26 cellular contexts compared by ENCODE assay signal in genomic region chr2:26366957-26367356, GRCh38. TPM values are rescaled to one million over a fixed set of nuclear protein-coding genes. Genes with fewer than 3 reads are reported as not detected.
DNase-seq lines count a peak whose midpoint lies in the region; ATAC-seq, FAIRE-seq and TF ChIP-seq lines count a peak whose summit lies in the region.
"Had no signal": no experiment of that assay in that cellular context is flagged by ENCODE, and none has a peak within 500 bp of the region (broad histone marks: within the 10 kb centered on the region; RNA-seq: fewer than 3 reads in every experiment).

No MANE protein-coding gene starts in this region.

- H3K9me3 ChIP-seq in SK-N-SH: no peaks in the 10 kb centered on the region
- H3K9me3 ChIP-seq in A549: no peaks in the 10 kb centered on the region
- H3K9me3 ChIP-seq: BE2C, Caco-2 had no signal

- H3K36me3 ChIP-seq in SK-N-SH (replicated peaks in 1 of 2; ENCODE audit: control insufficient read depth in 1 of 2, insufficient read depth in 2 of 2, low read length in 1 of 2): peaks cover 23 to 40% of the 10 kb centered on the region in 2 experiments

- peaks cover 11% of the 10 kb centered on the region for H3K36me3 Mint-ChIP-seq in neural crest cell (ENCODE audit: low read depth)

- H3K4me1 Mint-ChIP-seq in neural crest cell: peaks cover 15% of the 10 kb centered on the region
- H3K4me1 Mint-ChIP-seq: CD14-positive monocyte had no signal

- H3K4me1 ChIP-seq in SK-N-SH (ENCODE audit: control insufficient read depth in 1 of 2, insufficient read depth in 2 of 2, low read depth in 1 of 2, low read length in 1 of 2) (peaks cover 0 to 28% of the 10 kb centered on the region in 2 experiments; a peak in 2 of 4 replicates), A549 (peaks cover 8% of the 10 kb centered on the region; the same call in 2 of the 3 replicates)

- WGBS in SK-N-SH (ENCODE audit: low lambda C conversion rate): 96% methylated on average over 5 of the region's 5 CpGs
- 89% methylated on average over 5 of the region's 5 CpGs for WGBS in A549 (ENCODE audit: missing lambda C conversion rate)

- no peaks in the 10 kb centered on the region for H3K9me3 Mint-ChIP-seq in neural crest cell
- H3K9me3 Mint-ChIP-seq: CD4-positive, alpha-beta memory T cell; CD8-positive, alpha-beta memory T cell had no signal

- CTCF ChIA-PET in SK-N-SH (lab: Yijun Ruan, JAX) (interaction anchor here (0.7 to 1.2 kb wide), 4 partner anchors 28 to 95 kb away, joined by 3 read pairs; no protein-coding TSS in a partner anchor), A549 (lab: Yijun Ruan, JAX) (interaction anchor here (1.1 to 1.9 kb wide), 2 partner anchors 157 to 211 kb away, joined by 3 to 7 read pairs; no protein-coding TSS in a partner anchor)

- peak; percentile 59 for FAIRE-seq in A549 (lab: Jason Lieb, UNC)
- FAIRE-seq: D721Med, GM12892, GM18507 had no signal

- TF ChIP-seq EP300 in SK-N-SH (IDR thresholded peaks at IDR 0.05; ENCODE audit: borderline replicate concordance in 1 of 2, low read depth in 1 of 2, low read length in 1 of 2) (no peak), A549 (IDR thresholded peaks at IDR 0.05) (no peak)

- no peak for TF ChIP-seq POLR2A in A549 (IDR thresholded peaks at IDR 0.05; ENCODE audit: low read length)

- H3F3A ChIP-seq in SK-N-SH (replicated peaks; ENCODE audit: insufficient read depth): no peaks in the 10 kb centered on the region

- H3K4me3 Mint-ChIP-seq in neural crest cell: no peak overlapping the region
- H3K4me3 Mint-ChIP-seq: CD14-positive monocyte; CD4-positive, alpha-beta memory T cell; CD4-positive, CD25-positive, alpha-beta regulatory T cell; CD8-positive, alpha-beta memory T cell had no signal

- peak overlapping the region; percentile 20 for H3K27ac Mint-ChIP-seq in neural crest cell (ENCODE audit: unreplicated experiment)
- H3K27ac Mint-ChIP-seq: CD14-positive monocyte; CD4-positive, alpha-beta memory T cell; CD4-positive, CD25-positive, alpha-beta regulatory T cell had no signal

- H3K4me3 ChIP-seq in SK-N-SH (ENCODE audit: low read depth in 2 of 2, low read length in 1 of 2): no peak overlapping the region
- no peak overlapping the region for H3K4me3 ChIP-seq in A549
- H3K4me3 ChIP-seq: BLaER1 had no signal

- H3K4me2 ChIP-seq in SK-N-SH (no peak overlapping the region), A549 (no peak overlapping the region)
- H3K4me2 ChIP-seq: BLaER1 had no signal

- TF ChIP-seq RAD21 in SK-N-SH (IDR thresholded peaks at IDR 0.05; ENCODE audit: low read length): no peak
- no peak for TF ChIP-seq RAD21 in A549 (conservative IDR thresholded peaks at IDR 0.05 in 1 of 2, IDR thresholded peaks at IDR 0.05 in 1 of 2)

- no peaks in the 10 kb centered on the region for H3K27me3 ChIP-seq in SK-N-SH (ENCODE audit: insufficient read depth)
- H3K27me3 ChIP-seq: BE2C, BLaER1 had no signal

- no peaks in the 10 kb centered on the region for H3K9me2 ChIP-seq in SK-N-SH

- H3K27me3 Mint-ChIP-seq in neural crest cell (ENCODE audit: low read depth): no peaks in the 10 kb centered on the region
- H3K27me3 Mint-ChIP-seq: CD4-positive, alpha-beta memory T cell; CD4-positive, CD25-positive, alpha-beta regulatory T cell; CD8-positive, alpha-beta memory T cell had no signal

- peaks cover 18% of the 10 kb centered on the region for H3K79me2 ChIP-seq in SK-N-SH (ENCODE audit: insufficient read depth)

- peaks cover 28% of the 10 kb centered on the region for H4K20me1 ChIP-seq in SK-N-SH (ENCODE audit: insufficient read depth)

- intact Hi-C loops in left colon (cut with DNase I, micrococcal nuclease): no loop called here

- H3K27ac ChIP-seq in SK-N-SH (ENCODE audit: low read depth in 2 of 2, low read length in 1 of 2) (no peak overlapping the region; a peak in 1 of 4 replicates), A549 (no peak overlapping the region), VCaP (peak overlapping the region; percentile 68)
- H3K27ac ChIP-seq: 22Rv1, BLaER1 had no signal

- POLR2A ChIA-PET in SK-N-SH (lab: Yijun Ruan, JAX) (no interaction called here), A549 (lab: Yijun Ruan, JAX) (interaction anchor here (1.5 kb wide), 1 partner anchor 21 kb away, joined by 4 read pairs; the partner anchor contains the start of gene SELENOI)

- no peak overlapping the region for H3K9ac ChIP-seq in SK-N-SH
- H3K9ac ChIP-seq: BLaER1 had no signal

- DNase-seq in SK-N-SH (no peak), A549 (ENCODE audit: low read depth in 1 of 2, low spot score in 1 of 2) (no peak), neural crest cell (ENCODE audit: low read depth, low spot score) (no peak), left colon (no peak), SKM-1 treated with dmso at 0.1 percent for 144 hours (lab: John Stamatoyannopoulos, UW; ENCODE audit: unreplicated experiment) (no peak)
- DNase-seq: ACHN; BE2C; C1 segment of cervical spinal cord; Caco-2; Calu3; CD4-positive, alpha-beta memory T cell; CD4-positive, CD25-positive, alpha-beta regulatory T cell; CD8-positive, alpha-beta memory T cell; DMS79 treated with DMSO at 0.1 percent for 48 hours; GF-D8 had no signal

- H2AFZ ChIP-seq in SK-N-SH (ENCODE audit: low read depth): no peak overlapping the region

- TF ChIP-seq CTCF in SK-N-SH (IDR thresholded peaks at IDR 0.05) (no peak), A549 (IDR thresholded peaks at IDR 0.05) (no peak), VCaP (conservative IDR thresholded peaks at IDR 0.05) (no peak), neural crest cell (conservative IDR thresholded peaks at IDR 0.05) (no peak)

- ATAC-seq in SK-N-SH treated with all-trans-retinoic acid at 6 μM for 48 hours (no peak), A549 (no peak), left colon (no peak)

TF ChIP-seq in SK-N-SH treated with all-trans-retinoic acid at 6 μM for 48 hours, 23 proteins besides CTCF, POLR2A, EP300 and RAD21 (continues in another document):
- TF ChIP-seq ZFP30 (CRISPR knock-in tag; IDR thresholded peaks at IDR 0.05) (no peak), ESRRG (CRISPR knock-in tag; IDR thresholded peaks at IDR 0.05) (no peak), OSR1 (CRISPR knock-in tag; IDR thresholded peaks at IDR 0.05) (no peak), TCF4 (CRISPR knock-in tag; IDR thresholded peaks at IDR 0.05; ENCODE audit: borderline replicate concordance) (no peak), ARNTL (CRISPR knock-in tag; IDR thresholded peaks at IDR 0.05; ENCODE audit: borderline replicate concordance, low read depth) (no peak), ZC3H10 (CRISPR knock-in tag; IDR thresholded peaks at IDR 0.05) (no peak), ZNF8 (CRISPR knock-in tag; IDR thresholded peaks at IDR 0.05) (no peak), SNAI2 (CRISPR knock-in tag; IDR thresholded peaks at IDR 0.05) (no peak), ZNF70 (CRISPR knock-in tag; IDR thresholded peaks at IDR 0.05) (no peak), BACH2 (CRISPR knock-in tag; IDR thresholded peaks at IDR 0.05; ENCODE audit: borderline replicate concordance) (no peak), ZFP3 (CRISPR knock-in tag; IDR thresholded peaks at IDR 0.05) (no peak)

RNA-seq across cellular contexts. Expression of gene ADGRF3, which starts 20.4 kb away (rescaled TPM):
- polyA plus RNA-seq in SK-N-SH (2012; rRNA removed) (0.10 and 0.31 TPM in 2 replicates), A549 (2011; rRNA removed) (0.21 and 0.22 TPM in 2 replicates), A549 (2017; fragmentation: RNase III; extraction: RNeasy Plus Mini Kit Qiagen cat#74134 plus additional on column Dnase treatment) (0.12 to 0.80 TPM (median 0.38 TPM) in 3 replicates)
- 0.03 and 0.04 TPM in 2 replicates for polyA plus RNA-seq in SK-N-SH (2012; cell fraction: cytosol; rRNA removed)
- polyA plus RNA-seq in SK-N-SH (2012; cell fraction: nucleus; rRNA removed): 0.69 and 1.8 TPM in 2 replicates
- polyA plus RNA-seq in A549 (2012; cell fraction: cytosol; rRNA removed): 0.05 TPM in 2 replicates
- polyA plus RNA-seq in A549 (2012; cell fraction: nucleus; rRNA removed): 0.36 and 0.50 TPM in 2 replicates
- 0.15 and 0.29 TPM in 2 replicates for polyA minus RNA-seq in A549 (2011; rRNA and poly(A)+ RNA removed)
- total RNA-seq in neural crest cell (0.44 and 0.77 TPM in 2 replicates), left colon (under 1 TPM; 0.34 to 0.49 TPM)
- polyA plus RNA-seq: AG04450, CD14-positive monocyte had no signal

RNA-seq across cellular contexts. Expression of gene SELENOI, which starts 21.0 kb away (rescaled TPM):
- 4.4 and 6.2 TPM in 2 replicates for polyA plus RNA-seq in SK-N-SH (2012; rRNA removed)
- polyA plus RNA-seq in SK-N-SH (2012; cell fraction: cytosol; rRNA removed): 6.4 and 6.6 TPM in 2 replicates
- 5.9 and 8.4 TPM in 2 replicates for polyA plus RNA-seq in SK-N-SH (2012; cell fraction: nucleus; rRNA removed)
- 30.5 and 38.7 TPM in 2 replicates for polyA plus RNA-seq in A549 (2011; rRNA removed)
- 6.1 and 6.9 TPM in 2 replicates for polyA plus RNA-seq in A549 (2012; cell fraction: cytosol; rRNA removed)
- polyA plus RNA-seq in A549 (2012; cell fraction: nucleus; rRNA removed): 11.9 and 14.7 TPM in 2 replicates
- 16.4 to 18.2 TPM (median 17.9 TPM) in 3 replicates for polyA plus RNA-seq in A549 (2017; fragmentation: RNase III; extraction: RNeasy Plus Mini Kit Qiagen cat#74134 plus additional on column Dnase treatment)
- 120 and 161 TPM in 2 replicates for polyA minus RNA-seq in A549 (2011; rRNA and poly(A)+ RNA removed)
- total RNA-seq in neural crest cell: 41.2 and 42.4 TPM in 2 replicates
- total RNA-seq in left colon: 10 to 100 TPM; 31.7 to 44.5 TPM

RNA-seq across cellular contexts. Expression of gene DRC1, which starts 34.8 kb away (rescaled TPM):
- 0.18 TPM in 1 of 2 replicates, not detected in the other for polyA plus RNA-seq in SK-N-SH (2012; rRNA removed)
- 0.01 and 0.04 TPM in 2 replicates for polyA plus RNA-seq in SK-N-SH (2012; cell fraction: cytosol; rRNA removed)
- 0.12 TPM in 1 of 2 replicates, not detected in the other for polyA plus RNA-seq in SK-N-SH (2012; cell fraction: nucleus; rRNA removed)
- 0.16 and 0.39 TPM in 2 replicates for polyA plus RNA-seq in A549 (2011; rRNA removed)
- 0.05 and 0.11 TPM in 2 replicates for polyA plus RNA-seq in A549 (2012; cell fraction: cytosol; rRNA removed)
- 0.06 and 0.12 TPM in 2 replicates for polyA plus RNA-seq in A549 (2012; cell fraction: nucleus; rRNA removed)
- 0.05 to 0.21 TPM (median 0.07 TPM) in 3 replicates for polyA plus RNA-seq in A549 (2017; fragmentation: RNase III; extraction: RNeasy Plus Mini Kit Qiagen cat#74134 plus additional on column Dnase treatment)
- not detected in 2 replicates for polyA minus RNA-seq in A549 (2011; rRNA and poly(A)+ RNA removed)
- total RNA-seq in neural crest cell: 0.30 and 0.45 TPM in 2 replicates
- total RNA-seq in left colon: not detected
- total RNA-seq: A172; A673; Calu3; CD4-positive, alpha-beta memory T cell; CD4-positive, CD25-positive, alpha-beta regulatory T cell; CD8-positive, alpha-beta memory T cell had no signal
- polyA plus RNA-seq: AG04450; CD14-positive monocyte; CD4-positive, alpha-beta memory T cell; CD4-positive, CD25-positive, alpha-beta regulatory T cell; CD8-positive, alpha-beta memory T cell had no signal

Comparison
In these comparisons a context has a peak if more than half of its experiments do, and no peak if none do; other contexts are left out.
1. Of the 12 proteins assayed by ChIP-seq in both A549 and SK-N-SH: peak only in A549: none; only in SK-N-SH: none; in both: REST; in neither: 11.